In genomic region chr4:20362148-20362547, GRCh38 we compare ENCODE assay signal across 10 cellular contexts.
A peak's percentile ranks its signal among the peaks of the same experiment; 100 is the strongest.
DNase-seq lines count a peak whose midpoint lies in the region; ATAC-seq lines count a peak whose summit lies in the region.
"Had no signal": no experiment of that assay in that cellular context is flagged by ENCODE, and none has a peak within 500 bp of the region (broad histone marks: within the 10 kb centered on the region; RNA-seq: fewer than 3 reads in every experiment).

No MANE protein-coding gene starts in this region.

- H3K27ac Mint-ChIP-seq in central memory CD8-positive, alpha-beta T cell (ENCODE audit: low read depth): peak overlapping the region; percentile 47
- H3K27ac Mint-ChIP-seq: CD4-positive, CD25-positive, alpha-beta regulatory T cell had no signal

- H3K27me3 Mint-ChIP-seq in central memory CD8-positive, alpha-beta T cell: no peaks in the 10 kb centered on the region
- H3K27me3 Mint-ChIP-seq: CD4-positive, CD25-positive, alpha-beta regulatory T cell had no signal

- H3K9me3 Mint-ChIP-seq in central memory CD8-positive, alpha-beta T cell: peaks cover 12% of the 10 kb centered on the region

- DNase-seq in NCI-H1417 (lab: John Stamatoyannopoulos, UW) (peak in 2 of 3 experiments; percentile 9 to 25), NCI-H1417 treated with DMSO at 0.1 percent for 48 hours (lab: John Stamatoyannopoulos, UW) (no peak), NCI-H1092 (lab: John Stamatoyannopoulos, UW) (peak; percentile 69), NCI-H2107 (lab: John Stamatoyannopoulos, UW) (no peak), DMS53 (lab: John Stamatoyannopoulos, UW) (no peak)
- DNase-seq in central memory CD8-positive, alpha-beta T cell (ENCODE audit: low spot score in 2 of 2): no peak
- DNase-seq: ACHN; CD4-positive, CD25-positive, alpha-beta regulatory T cell had no signal

- H3K4me1 Mint-ChIP-seq in central memory CD8-positive, alpha-beta T cell: no peaks in the 10 kb centered on the region
- H3K4me1 Mint-ChIP-seq: CD4-positive, CD25-positive, alpha-beta regulatory T cell had no signal

- no peak overlapping the region for H3K4me3 Mint-ChIP-seq in central memory CD8-positive, alpha-beta T cell
- H3K4me3 Mint-ChIP-seq: CD4-positive, CD25-positive, alpha-beta regulatory T cell had no signal

- ATAC-seq in central memory CD8-positive, alpha-beta T cell (replicated peaks; ENCODE audit: extremely low read depth, poor library complexity, severe bottlenecking): no peak
- no peak for ATAC-seq in HG03095 (IDR thresholded peaks at IDR 0.05; ENCODE audit: unreplicated experiment)
- ATAC-seq: HCT116 had no signal

- H3K36me3 Mint-ChIP-seq in central memory CD8-positive, alpha-beta T cell (ENCODE audit: insufficient read depth): no peaks in the 10 kb centered on the region
- H3K36me3 Mint-ChIP-seq: CD4-positive, CD25-positive, alpha-beta regulatory T cell had no signal

Comparison
In these comparisons a context has a peak if more than half of its experiments do, and no peak if none do; other contexts are left out.
1. DNase-seq: peak in NCI-H1417 (2 of 3) and NCI-H1092 (single experiment); none in NCI-H1417 treated with DMSO at 0.1 percent for 48 hours (single experiment), central memory CD8-positive, alpha-beta T cell (0 of 2), NCI-H2107 (single experiment) and DMS53 (single experiment).